In the genomic region with DNA sequence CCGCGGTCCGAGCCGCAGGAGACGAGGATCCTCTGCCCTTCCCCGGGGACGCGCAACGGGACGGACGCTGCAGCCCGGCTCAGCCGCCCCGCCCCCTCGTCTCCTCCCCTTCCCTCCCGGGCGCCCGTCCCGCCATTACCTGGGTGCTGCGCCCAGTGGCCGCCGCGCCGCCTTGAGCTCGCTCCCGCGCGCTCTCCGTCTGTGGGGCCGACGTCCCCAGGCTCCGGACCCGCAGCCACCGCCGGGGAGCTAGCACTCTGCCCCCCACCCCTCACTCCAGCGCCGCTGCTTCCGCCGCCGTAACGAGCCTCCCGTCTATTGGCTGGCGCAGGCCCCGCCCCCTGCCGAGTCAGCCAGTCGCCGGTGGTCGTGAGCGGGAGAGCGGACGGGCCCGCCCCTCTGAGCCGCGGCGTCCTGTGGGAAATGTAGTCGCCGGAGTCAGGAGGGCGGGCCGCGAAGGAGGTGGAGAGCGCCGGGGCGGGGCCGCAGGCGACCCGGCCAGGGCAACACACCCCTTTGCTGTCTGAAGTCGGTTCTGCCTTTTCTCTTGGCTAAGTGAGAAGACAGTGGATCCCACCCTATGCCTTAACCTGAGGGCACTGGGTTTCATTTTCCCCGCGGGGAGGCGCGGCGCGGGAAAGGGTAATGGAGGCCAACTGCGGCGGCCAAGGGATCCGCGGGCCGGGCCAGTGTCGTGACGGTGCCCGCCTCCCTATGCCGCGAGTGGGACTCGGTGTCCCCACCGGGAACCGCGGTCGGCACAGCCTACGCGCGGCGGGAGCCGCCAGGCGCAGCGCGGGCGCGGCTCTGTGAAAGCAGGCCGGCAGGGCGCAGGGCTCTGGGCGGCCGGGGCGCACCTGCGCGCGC, we compare ENCODE assay signal across 1 cellular context.
A peak's percentile ranks its signal among the peaks of the same experiment; 100 is the strongest.
TF ChIP-seq lines count a peak whose summit lies in the region.

A gene (minus strand): TSS at position 259 of the 867 bp plus-strand sequence. CDS start 1,767 bp downstream, outside the sequence.

TF ChIP-seq in HepG2, 621 proteins besides CTCF, POLR2A, EP300 and RAD21 (continued from another document and continues in another):
- TF ChIP-seq, protein P1, sequence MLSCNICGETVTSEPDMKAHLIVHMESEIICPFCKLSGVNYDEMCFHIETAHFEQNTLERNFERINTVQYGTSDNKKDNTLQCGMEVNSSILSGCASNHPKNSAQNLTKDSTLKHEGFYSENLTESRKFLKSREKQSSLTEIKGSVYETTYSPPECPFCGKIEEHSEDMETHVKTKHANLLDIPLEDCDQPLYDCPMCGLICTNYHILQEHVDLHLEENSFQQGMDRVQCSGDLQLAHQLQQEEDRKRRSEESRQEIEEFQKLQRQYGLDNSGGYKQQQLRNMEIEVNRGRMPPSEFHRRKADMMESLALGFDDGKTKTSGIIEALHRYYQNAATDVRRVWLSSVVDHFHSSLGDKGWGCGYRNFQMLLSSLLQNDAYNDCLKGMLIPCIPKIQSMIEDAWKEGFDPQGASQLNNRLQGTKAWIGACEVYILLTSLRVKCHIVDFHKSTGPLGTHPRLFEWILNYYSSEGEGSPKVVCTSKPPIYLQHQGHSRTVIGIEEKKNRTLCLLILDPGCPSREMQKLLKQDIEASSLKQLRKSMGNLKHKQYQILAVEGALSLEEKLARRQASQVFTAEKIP (CRISPR knock-in tag; IDR thresholded peaks at IDR 0.05; ENCODE audit: borderline replicate concordance) = no peak
- 0 out of 2 replicates have a peak, but pooled peaks have one; percentile 23 for TF ChIP-seq ZBTB20 (CRISPR knock-in tag; IDR thresholded peaks at IDR 0.05; ENCODE audit: borderline replicate concordance, low read depth)
- TF ChIP-seq CEBPG (CRISPR knock-in tag; IDR thresholded peaks at IDR 0.05) = no peak
- TF ChIP-seq, protein P2, sequence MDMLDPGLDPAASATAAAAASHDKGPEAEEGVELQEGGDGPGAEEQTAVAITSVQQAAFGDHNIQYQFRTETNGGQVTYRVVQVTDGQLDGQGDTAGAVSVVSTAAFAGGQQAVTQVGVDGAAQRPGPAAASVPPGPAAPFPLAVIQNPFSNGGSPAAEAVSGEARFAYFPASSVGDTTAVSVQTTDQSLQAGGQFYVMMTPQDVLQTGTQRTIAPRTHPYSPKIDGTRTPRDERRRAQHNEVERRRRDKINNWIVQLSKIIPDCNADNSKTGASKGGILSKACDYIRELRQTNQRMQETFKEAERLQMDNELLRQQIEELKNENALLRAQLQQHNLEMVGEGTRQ (IDR thresholded peaks at IDR 0.05; ENCODE audit: low read depth, low read length) = no peak
- TF ChIP-seq, protein P2 (CRISPR knock-in tag; IDR thresholded peaks at IDR 0.05; ENCODE audit: borderline replicate concordance) = no peak
- TF ChIP-seq RELA (CRISPR knock-in tag; IDR thresholded peaks at IDR 0.05) = peak; percentile 68
- TF ChIP-seq, protein P3, sequence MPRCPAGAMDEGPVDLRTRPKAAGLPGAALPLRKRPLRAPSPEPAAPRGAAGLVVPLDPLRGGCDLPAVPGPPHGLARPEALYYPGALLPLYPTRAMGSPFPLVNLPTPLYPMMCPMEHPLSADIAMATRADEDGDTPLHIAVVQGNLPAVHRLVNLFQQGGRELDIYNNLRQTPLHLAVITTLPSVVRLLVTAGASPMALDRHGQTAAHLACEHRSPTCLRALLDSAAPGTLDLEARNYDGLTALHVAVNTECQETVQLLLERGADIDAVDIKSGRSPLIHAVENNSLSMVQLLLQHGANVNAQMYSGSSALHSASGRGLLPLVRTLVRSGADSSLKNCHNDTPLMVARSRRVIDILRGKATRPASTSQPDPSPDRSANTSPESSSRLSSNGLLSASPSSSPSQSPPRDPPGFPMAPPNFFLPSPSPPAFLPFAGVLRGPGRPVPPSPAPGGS (CRISPR knock-in tag; IDR thresholded peaks at IDR 0.05) = peak; percentile 88
- TF ChIP-seq, protein P4, sequence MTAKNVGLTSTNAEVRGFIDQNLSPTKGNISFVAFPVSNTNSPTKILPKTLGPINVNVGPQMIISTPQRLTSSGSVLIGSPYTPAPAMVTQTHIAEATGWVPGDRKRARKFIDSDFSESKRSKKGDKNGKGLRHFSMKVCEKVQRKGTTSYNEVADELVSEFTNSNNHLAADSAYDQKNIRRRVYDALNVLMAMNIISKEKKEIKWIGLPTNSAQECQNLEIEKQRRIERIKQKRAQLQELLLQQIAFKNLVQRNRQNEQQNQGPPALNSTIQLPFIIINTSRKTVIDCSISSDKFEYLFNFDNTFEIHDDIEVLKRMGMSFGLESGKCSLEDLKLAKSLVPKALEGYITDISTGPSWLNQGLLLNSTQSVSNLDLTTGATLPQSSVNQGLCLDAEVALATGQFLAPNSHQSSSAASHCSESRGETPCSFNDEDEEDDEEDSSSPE (CRISPR knock-in tag; IDR thresholded peaks at IDR 0.05) = peak; percentile 54; the same call in 1 of the 2 replicates
- TF ChIP-seq NAIF1 (CRISPR knock-in tag; IDR thresholded peaks at IDR 0.05; ENCODE audit: borderline replicate concordance) = peak; percentile 70; the same call in 1 of the 2 replicates
- TF ChIP-seq ZFP37 (CRISPR knock-in tag; IDR thresholded peaks at IDR 0.05; ENCODE audit: borderline replicate concordance) = 0 out of 2 replicates have a peak, but pooled peaks have one; percentile 54
- TF ChIP-seq, protein P5, sequence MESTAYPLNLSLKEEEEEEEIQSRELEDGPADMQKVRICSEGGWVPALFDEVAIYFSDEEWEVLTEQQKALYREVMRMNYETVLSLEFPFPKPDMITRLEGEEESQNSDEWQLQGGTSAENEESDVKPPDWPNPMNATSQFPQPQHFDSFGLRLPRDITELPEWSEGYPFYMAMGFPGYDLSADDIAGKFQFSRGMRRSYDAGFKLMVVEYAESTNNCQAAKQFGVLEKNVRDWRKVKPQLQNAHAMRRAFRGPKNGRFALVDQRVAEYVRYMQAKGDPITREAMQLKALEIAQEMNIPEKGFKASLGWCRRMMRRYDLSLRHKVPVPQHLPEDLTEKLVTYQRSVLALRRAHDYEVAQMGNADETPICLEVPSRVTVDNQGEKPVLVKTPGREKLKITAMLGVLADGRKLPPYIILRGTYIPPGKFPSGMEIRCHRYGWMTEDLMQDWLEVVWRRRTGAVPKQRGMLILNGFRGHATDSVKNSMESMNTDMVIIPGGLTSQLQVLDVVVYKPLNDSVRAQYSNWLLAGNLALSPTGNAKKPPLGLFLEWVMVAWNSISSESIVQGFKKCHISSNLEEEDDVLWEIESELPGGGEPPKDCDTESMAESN (CRISPR knock-in tag; conservative IDR thresholded peaks at IDR 0.05) = no peak; the same call in 1 of the 2 replicates
- TF ChIP-seq, protein P6, sequence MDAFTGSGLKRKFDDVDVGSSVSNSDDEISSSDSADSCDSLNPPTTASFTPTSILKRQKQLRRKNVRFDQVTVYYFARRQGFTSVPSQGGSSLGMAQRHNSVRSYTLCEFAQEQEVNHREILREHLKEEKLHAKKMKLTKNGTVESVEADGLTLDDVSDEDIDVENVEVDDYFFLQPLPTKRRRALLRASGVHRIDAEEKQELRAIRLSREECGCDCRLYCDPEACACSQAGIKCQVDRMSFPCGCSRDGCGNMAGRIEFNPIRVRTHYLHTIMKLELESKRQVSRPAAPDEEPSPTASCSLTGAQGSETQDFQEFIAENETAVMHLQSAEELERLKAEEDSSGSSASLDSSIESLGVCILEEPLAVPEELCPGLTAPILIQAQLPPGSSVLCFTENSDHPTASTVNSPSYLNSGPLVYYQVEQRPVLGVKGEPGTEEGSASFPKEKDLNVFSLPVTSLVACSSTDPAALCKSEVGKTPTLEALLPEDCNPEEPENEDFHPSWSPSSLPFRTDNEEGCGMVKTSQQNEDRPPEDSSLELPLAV (CRISPR knock-in tag; conservative IDR thresholded peaks at IDR 0.05; ENCODE audit: low read depth) = no peak
- TF ChIP-seq SP5 (CRISPR knock-in tag; IDR thresholded peaks at IDR 0.05; ENCODE audit: borderline replicate concordance, low read depth) = peak; percentile 81
- TF ChIP-seq ZNF773 (CRISPR knock-in tag; IDR thresholded peaks at IDR 0.05; ENCODE audit: borderline replicate concordance) = no peak
- peak; percentile 51 for TF ChIP-seq CBFB (CRISPR knock-in tag; IDR thresholded peaks at IDR 0.05)
- no peak for TF ChIP-seq TBL1XR1 (IDR thresholded peaks at IDR 0.05; ENCODE audit: borderline replicate concordance, low read length, partially characterized antibody)
- peak; percentile 55; the same call in 1 of the 2 replicates for TF ChIP-seq BORCS8-MEF2B (CRISPR knock-in tag; IDR thresholded peaks at IDR 0.05)
- TF ChIP-seq, protein P7, sequence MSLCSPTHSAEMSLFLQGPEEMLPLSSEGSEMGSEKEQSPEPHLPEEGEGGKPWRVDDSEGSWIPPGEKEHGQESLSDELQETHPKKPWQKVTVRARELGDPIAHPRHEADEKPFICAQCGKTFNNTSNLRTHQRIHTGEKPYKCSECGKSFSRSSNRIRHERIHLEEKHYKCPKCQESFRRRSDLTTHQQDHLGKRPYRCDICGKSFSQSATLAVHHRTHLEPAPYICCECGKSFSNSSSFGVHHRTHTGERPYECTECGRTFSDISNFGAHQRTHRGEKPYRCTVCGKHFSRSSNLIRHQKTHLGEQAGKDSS (CRISPR knock-in tag; IDR thresholded peaks at IDR 0.05; ENCODE audit: borderline replicate concordance, low read depth) = peak; percentile 91; the same call in 1 of the 2 replicates
- TF ChIP-seq SUZ12 (IDR thresholded peaks at IDR 0.05; ENCODE audit: low read depth, low read length) = peak; percentile 67
- no peak for TF ChIP-seq SMAD3 (CRISPR knock-in tag; IDR thresholded peaks at IDR 0.05)
- peak; percentile 53 for TF ChIP-seq ZNF781 (CRISPR knock-in tag; IDR thresholded peaks at IDR 0.05; ENCODE audit: borderline replicate concordance, not compliant biosample characterization)
- no peak for TF ChIP-seq MTF1 (CRISPR knock-in tag; IDR thresholded peaks at IDR 0.05)
- TF ChIP-seq, protein P8, sequence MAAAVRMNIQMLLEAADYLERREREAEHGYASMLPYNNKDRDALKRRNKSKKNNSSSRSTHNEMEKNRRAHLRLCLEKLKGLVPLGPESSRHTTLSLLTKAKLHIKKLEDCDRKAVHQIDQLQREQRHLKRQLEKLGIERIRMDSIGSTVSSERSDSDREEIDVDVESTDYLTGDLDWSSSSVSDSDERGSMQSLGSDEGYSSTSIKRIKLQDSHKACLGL (CRISPR knock-in tag; IDR thresholded peaks at IDR 0.05) = peak; percentile 50; the same call in 1 of the 2 replicates
- TF ChIP-seq ZNF180 (CRISPR knock-in tag; IDR thresholded peaks at IDR 0.05; ENCODE audit: borderline replicate concordance, low read depth) = no peak
- no peak for TF ChIP-seq ADNP (CRISPR knock-in tag; IDR thresholded peaks at IDR 0.05)
- no peak for TF ChIP-seq ELF4 (CRISPR knock-in tag; IDR thresholded peaks at IDR 0.05; ENCODE audit: borderline replicate concordance)
- TF ChIP-seq, protein P9, sequence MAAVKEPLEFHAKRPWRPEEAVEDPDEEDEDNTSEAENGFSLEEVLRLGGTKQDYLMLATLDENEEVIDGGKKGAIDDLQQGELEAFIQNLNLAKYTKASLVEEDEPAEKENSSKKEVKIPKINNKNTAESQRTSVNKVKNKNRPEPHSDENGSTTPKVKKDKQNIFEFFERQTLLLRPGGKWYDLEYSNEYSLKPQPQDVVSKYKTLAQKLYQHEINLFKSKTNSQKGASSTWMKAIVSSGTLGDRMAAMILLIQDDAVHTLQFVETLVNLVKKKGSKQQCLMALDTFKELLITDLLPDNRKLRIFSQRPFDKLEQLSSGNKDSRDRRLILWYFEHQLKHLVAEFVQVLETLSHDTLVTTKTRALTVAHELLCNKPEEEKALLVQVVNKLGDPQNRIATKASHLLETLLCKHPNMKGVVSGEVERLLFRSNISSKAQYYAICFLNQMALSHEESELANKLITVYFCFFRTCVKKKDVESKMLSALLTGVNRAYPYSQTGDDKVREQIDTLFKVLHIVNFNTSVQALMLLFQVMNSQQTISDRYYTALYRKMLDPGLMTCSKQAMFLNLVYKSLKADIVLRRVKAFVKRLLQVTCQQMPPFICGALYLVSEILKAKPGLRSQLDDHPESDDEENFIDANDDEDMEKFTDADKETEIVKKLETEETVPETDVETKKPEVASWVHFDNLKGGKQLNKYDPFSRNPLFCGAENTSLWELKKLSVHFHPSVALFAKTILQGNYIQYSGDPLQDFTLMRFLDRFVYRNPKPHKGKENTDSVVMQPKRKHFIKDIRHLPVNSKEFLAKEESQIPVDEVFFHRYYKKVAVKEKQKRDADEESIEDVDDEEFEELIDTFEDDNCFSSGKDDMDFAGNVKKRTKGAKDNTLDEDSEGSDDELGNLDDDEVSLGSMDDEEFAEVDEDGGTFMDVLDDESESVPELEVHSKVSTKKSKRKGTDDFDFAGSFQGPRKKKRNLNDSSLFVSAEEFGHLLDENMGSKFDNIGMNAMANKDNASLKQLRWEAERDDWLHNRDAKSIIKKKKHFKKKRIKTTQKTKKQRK (IDR thresholded peaks at IDR 0.05; ENCODE audit: low read length) = no peak
- TF ChIP-seq GLI4 (CRISPR knock-in tag; IDR thresholded peaks at IDR 0.05; ENCODE audit: borderline replicate concordance) = no peak; the same call in 1 of the 2 replicates
- TF ChIP-seq, protein P10, sequence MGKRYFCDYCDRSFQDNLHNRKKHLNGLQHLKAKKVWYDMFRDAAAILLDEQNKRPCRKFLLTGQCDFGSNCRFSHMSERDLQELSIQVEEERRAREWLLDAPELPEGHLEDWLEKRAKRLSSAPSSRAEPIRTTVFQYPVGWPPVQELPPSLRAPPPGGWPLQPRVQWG (CRISPR knock-in tag; IDR thresholded peaks at IDR 0.05; ENCODE audit: borderline replicate concordance, low read depth) = no peak
- no peak for TF ChIP-seq ZNF30 (CRISPR knock-in tag; IDR thresholded peaks at IDR 0.05)
- TF ChIP-seq KLF12 (CRISPR knock-in tag; IDR thresholded peaks at IDR 0.05; ENCODE audit: borderline replicate concordance) = no peak
- peak; percentile 88 for TF ChIP-seq HCFC1 (IDR thresholded peaks at IDR 0.05; ENCODE audit: low read depth, low read length)
- no peak for TF ChIP-seq ATF1 (CRISPR knock-in tag; IDR thresholded peaks at IDR 0.05)
- TF ChIP-seq ZNF451 (CRISPR knock-in tag; IDR thresholded peaks at IDR 0.05) = no peak; the same call in 1 of the 2 replicates
